8 cellular contexts compared by ENCODE assay signal in the genomic region with DNA sequence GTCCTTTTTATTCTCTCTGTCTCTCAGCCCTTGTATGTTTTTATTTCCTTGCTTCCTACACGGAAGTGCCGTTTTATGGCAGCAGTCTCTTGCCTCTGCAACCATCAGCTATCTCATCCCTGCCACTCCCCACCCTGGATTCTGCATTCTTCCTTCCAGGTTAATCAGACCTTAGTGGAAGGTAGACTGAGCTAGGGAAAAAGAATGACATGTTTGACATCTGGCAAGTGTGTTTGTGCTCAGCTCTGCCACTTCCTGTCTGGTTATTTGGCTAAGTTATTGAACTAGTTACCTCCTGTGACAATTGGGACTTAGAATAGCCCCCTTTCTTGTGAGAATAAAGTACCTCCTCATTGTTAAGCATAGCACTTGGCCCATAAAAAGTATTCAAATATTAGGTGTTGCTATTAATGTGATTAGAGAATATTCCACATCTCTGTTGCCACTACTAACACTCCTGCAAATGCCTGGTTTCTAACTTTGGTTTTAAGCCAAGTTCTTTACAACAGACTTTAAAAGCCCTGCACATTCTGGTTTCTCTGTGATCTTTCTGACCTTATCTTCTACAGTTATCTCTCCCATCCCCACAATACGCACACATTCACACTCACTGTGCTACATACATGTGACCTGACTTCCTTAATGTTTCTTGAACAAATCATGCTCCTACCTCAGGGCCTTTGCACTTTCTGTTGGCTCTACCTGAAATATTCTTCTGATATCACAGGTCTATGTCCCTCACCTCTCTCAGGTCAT. TPM values are rescaled to one million over a fixed set of nuclear protein-coding genes. Genes with fewer than 3 reads are reported as not detected.
DNase-seq lines count a peak whose midpoint lies in the region; ATAC-seq lines count a peak whose summit lies in the region.

No MANE protein-coding gene starts in this region.

- POLR2A ChIA-PET in naive thymus-derived CD8-positive, alpha-beta T cell (lab: Charles Lee), result interaction anchor here (0.9 to 8.3 kb wide), 9 partner anchors 10 to 93 kb away, joined by 3 to 121 read pairs (median 4); a partner anchor contains a TSS

- no peaks in the 10 kb centered on the region for H3K27me3 Mint-ChIP-seq in naive thymus-derived CD8-positive, alpha-beta T cell

- H3K4me1 Mint-ChIP-seq in naive thymus-derived CD8-positive, alpha-beta T cell, result peaks cover 35 to 69% (median 68%) of the 10 kb centered on the region in 4 donors

- peak; percentile 36 for ATAC-seq in HG02852 (IDR thresholded peaks at IDR 0.05; ENCODE audit: unreplicated experiment)
- ATAC-seq in naive thymus-derived CD8-positive, alpha-beta T cell, result peak; percentile 64 to 71

- H3K4me3 Mint-ChIP-seq in naive thymus-derived CD8-positive, alpha-beta T cell, result peak overlapping the region; percentile 76 to 96 (median 88)

- DNase-seq in DMS53 (lab: John Stamatoyannopoulos, UW) (peak; percentile 53), DMS53 treated with DMSO at 0.1 percent for 48 hours (lab: John Stamatoyannopoulos, UW; ENCODE audit: unreplicated experiment) (no peak), NCI-H82 treated with DMSO at 0.1 percent for 48 hours (lab: John Stamatoyannopoulos, UW; ENCODE audit: unreplicated experiment) (no peak)
- DNase-seq in activated T-cell treated with anti-CD3 and anti-CD28 coated beads, Interleukin-2, amount 50 U/mL, for 48 hours, result peak; percentile 38 to 41
- peak in 7 of 10 donors; percentile 28 to 78 (median 66) for DNase-seq in naive thymus-derived CD8-positive, alpha-beta T cell
- DNase-seq in stimulated activated CD4-positive, alpha-beta T cell treated with anti-CD3 and anti-CD28 coated beads, Interleukin-2, amount 100 ng/mL, for 48 hours, result no peak
- no peak for DNase-seq in stimulated activated CD8-positive, alpha-beta memory T cell treated with anti-CD3 and anti-CD28 coated beads, Interleukin-4, amount 100 ng/mL, for 48 hours

- H3K27ac Mint-ChIP-seq in naive thymus-derived CD8-positive, alpha-beta T cell, result peak overlapping the region; percentile 73 to 99 (median 98)

- no peaks in the 10 kb centered on the region for H3K36me3 Mint-ChIP-seq in naive thymus-derived CD8-positive, alpha-beta T cell

- H3K9me3 Mint-ChIP-seq in naive thymus-derived CD8-positive, alpha-beta T cell, result peaks cover 0 to under 1% (median 0%) of the 10 kb centered on the region in 9 donors

RNA-seq across cellular contexts. Expression of a gene that starts 10.8 kb away (rescaled TPM):
- 10 to 100 TPM; 56.8 to 59.4 TPM for total RNA-seq in naive thymus-derived CD8-positive, alpha-beta T cell
- 10 to 100 TPM; 86.2 to 96.3 (median 89.7) TPM for polyA plus RNA-seq in naive thymus-derived CD8-positive, alpha-beta T cell

Comparison
In these comparisons a context has a peak if more than half of its experiments do, and no peak if none do; other contexts are left out.
1. DNase-seq: peak in DMS53 (single experiment), activated T-cell treated with anti-CD3 and anti-CD28 coated beads, Interleukin-2, amount 50 U/mL, for 48 hours (2 of 2) and naive thymus-derived CD8-positive, alpha-beta T cell (7 of 10); none in DMS53 treated with DMSO at 0.1 percent for 48 hours (single experiment), stimulated activated CD4-positive, alpha-beta T cell treated with anti-CD3 and anti-CD28 coated beads, Interleukin-2, amount 100 ng/mL, for 48 hours (0 of 2), NCI-H82 treated with DMSO at 0.1 percent for 48 hours (single experiment) and stimulated activated CD8-positive, alpha-beta memory T cell treated with anti-CD3 and anti-CD28 coated beads, Interleukin-4, amount 100 ng/mL, for 48 hours (single experiment).